In genomic region chr16:8868272-8869211, GRCh38 we compare ENCODE assay signal across 8 cellular contexts. TPM values are rescaled to one million over a fixed set of nuclear protein-coding genes. Genes with fewer than 3 reads are reported as not detected.
DNase-seq lines count a peak whose midpoint lies in the region; ATAC-seq and TF ChIP-seq lines count a peak whose summit lies in the region.

CARHSP1 (minus strand) TSS chr16:8869006; CDS start chr16:8859328, 9,678 bp downstream.

- intact Hi-C loops in posterior cingulate gyrus (cut with DNase I) = loop anchor here (1.0 kb wide), 1 partner anchor 223 kb away; the partner anchor contains the start of gene HAPSTR1

- H3K4me1 Mint-ChIP-seq in activated naive CD8-positive, alpha-beta T cell treated with anti-CD3 and anti-CD28 coated beads, Interleukin-2, amount 50 U/mL, for 24 hours = peaks cover 48% of the 10 kb centered on the region

- H3K9me3 Mint-ChIP-seq in activated naive CD8-positive, alpha-beta T cell treated with anti-CD3 and anti-CD28 coated beads, Interleukin-2, amount 50 U/mL, for 24 hours = no peaks in the 10 kb centered on the region

- H3K27ac Mint-ChIP-seq in activated naive CD8-positive, alpha-beta T cell treated with anti-CD3 and anti-CD28 coated beads, Interleukin-2, amount 50 U/mL, for 24 hours = peak within 1 kb of the TSS; percentile 89

- H3K4me3 Mint-ChIP-seq in activated naive CD8-positive, alpha-beta T cell treated with anti-CD3 and anti-CD28 coated beads, Interleukin-2, amount 50 U/mL, for 24 hours = peak within 1 kb of the TSS; percentile 96

- ATAC-seq in HG02759 (IDR thresholded peaks at IDR 0.05; ENCODE audit: unreplicated experiment) (peak; percentile 71), upper lobe of left lung (ENCODE audit: low FRiP score in 2 of 2) (peak; percentile 95 to 96)
- ATAC-seq in activated naive CD8-positive, alpha-beta T cell treated with anti-CD3 and anti-CD28 coated beads, Interleukin-2, amount 50 U/mL, for 24 hours = peak; percentile 77

- H3K27ac ChIP-seq in cardiac muscle cell (peak within 1 kb of the TSS; percentile 89), upper lobe of left lung (peak within 1 kb of the TSS; percentile 87 to 97 (median 89))

- peak; percentile 83 to 93 (median 92) for DNase-seq in NCI-H1417 (lab: John Stamatoyannopoulos, UW)
- peak; percentile 84 for DNase-seq in SW480 (ENCODE audit: low spot score)
- peak; percentile 89 for DNase-seq in activated naive CD8-positive, alpha-beta T cell treated with anti-CD3 and anti-CD28 coated beads, Interleukin-2, amount 50 U/mL, for 24 hours
- DNase-seq in cardiac muscle cell (ENCODE audit: low read depth in 1 of 2, low spot score in 1 of 2) = peak; percentile 92 to 95
- DNase-seq in posterior cingulate gyrus = peak; percentile 62 to 97 (median 72)
- DNase-seq in upper lobe of left lung = peak; percentile 88 to 96

- H3K9me3 ChIP-seq in cardiac muscle cell (ENCODE audit: low read depth) (no peaks in the 10 kb centered on the region), upper lobe of left lung (no peaks in the 10 kb centered on the region)

- H3K36me3 Mint-ChIP-seq in activated naive CD8-positive, alpha-beta T cell treated with anti-CD3 and anti-CD28 coated beads, Interleukin-2, amount 50 U/mL, for 24 hours (ENCODE audit: low read depth) = peaks cover 3% of the 10 kb centered on the region

- no peaks in the 10 kb centered on the region for H3K27me3 Mint-ChIP-seq in activated naive CD8-positive, alpha-beta T cell treated with anti-CD3 and anti-CD28 coated beads, Interleukin-2, amount 50 U/mL, for 24 hours

- TF ChIP-seq CTCF in GM12875 (IDR thresholded peaks at IDR 0.05; ENCODE audit: borderline replicate concordance, insufficient read depth, low read depth, low read length) = no peak
- no peak for TF ChIP-seq CTCF in cardiac muscle cell (IDR thresholded peaks at IDR 0.05; ENCODE audit: low read depth, low read length)
- TF ChIP-seq CTCF in upper lobe of left lung (IDR thresholded peaks at IDR 0.05) = peak in 1 of 6 experiments; percentile 3

- H3K27me3 ChIP-seq in cardiac muscle cell (no peaks in the 10 kb centered on the region), upper lobe of left lung (no peaks in the 10 kb centered on the region)

- H3K36me3 ChIP-seq in cardiac muscle cell = no peaks in the 10 kb centered on the region
- no peaks in the 10 kb centered on the region for H3K36me3 ChIP-seq in upper lobe of left lung

- WGBS in upper lobe of left lung, 2 donors = 0 to 1% methylated on average over 7 to 42 of the region's 92 CpGs

- H3K4me1 ChIP-seq in cardiac muscle cell (ENCODE audit: low read depth) (peaks cover 25% of the 10 kb centered on the region), upper lobe of left lung (peaks cover 45 to 63% (median 51%) of the 10 kb centered on the region in 4 donors)

- peak in 3 of 4 donors; percentile 47 to 76 (median 69) for TF ChIP-seq POLR2A in upper lobe of left lung (IDR thresholded peaks at IDR 0.05)

- peak in 1 of 4 donors; percentile 9 for TF ChIP-seq EP300 in upper lobe of left lung (IDR thresholded peaks at IDR 0.05)

- H3K4me3 ChIP-seq in GM12875 (ENCODE audit: low read depth, low read length) = peak within 1 kb of the TSS; percentile 57
- H3K4me3 ChIP-seq in cardiac muscle cell = peak within 1 kb of the TSS; percentile 97
- peak within 1 kb of the TSS; percentile 82 to 94 (median 91) for H3K4me3 ChIP-seq in upper lobe of left lung

RNA-seq across cellular contexts. Expression of gene CARHSP1, which starts in this region (rescaled TPM):
- total RNA-seq in cardiac muscle cell (158 and 165 TPM in 2 replicates), upper lobe of left lung (100 to 1,000 TPM in 1 of 6 donors, 10 to 100 TPM in 5; 33.5 to 102 (median 75.3) TPM)
- 125 and 174 TPM in 2 replicates for polyA plus RNA-seq in cardiac muscle cell

Comparison
In these comparisons a context has a peak if more than half of its experiments do, and no peak if none do; other contexts are left out.
1. Peak in every context shown above with its lines: DNase-seq, ATAC-seq, H3K4me3 ChIP-seq and H3K27ac ChIP-seq.